20 cellular contexts compared by ENCODE assay signal in genomic region chr14:92760524-92760805, GRCh38. TPM values are rescaled to one million over a fixed set of nuclear protein-coding genes. Genes with fewer than 3 reads are reported as not detected.
DNase-seq lines count a peak whose midpoint lies in the region; ATAC-seq and TF ChIP-seq lines count a peak whose summit lies in the region.
"Had no signal": no experiment of that assay in that cellular context is flagged by ENCODE, and none has a peak within 500 bp of the region (broad histone marks: within the 10 kb centered on the region; RNA-seq: fewer than 3 reads in every experiment).

No MANE protein-coding gene starts in this region.

- no peak for TF ChIP-seq CTCF in activated CD8-positive, alpha-beta T cell treated with anti-CD3 and anti-CD28 coated beads for 36 hours (IDR thresholded peaks at IDR 0.05)
- no peak for TF ChIP-seq CTCF in psoas muscle (IDR thresholded peaks at IDR 0.05)

- H3K36me3 ChIP-seq in psoas muscle (ENCODE audit: insufficient read depth in 1 of 2, low read depth in 1 of 2), result no peaks in the 10 kb centered on the region
- H3K36me3 ChIP-seq: vagina had no signal

- WGBS in psoas muscle, 3 donors, result 83 to 90% (median 86%) methylated on average over 7 of the region's 7 CpGs

- H3K4me1 ChIP-seq in psoas muscle, result no peaks in the 10 kb centered on the region
- H3K4me1 ChIP-seq: vagina had no signal

- H3K27me3 ChIP-seq in psoas muscle (ENCODE audit: insufficient read depth in 3 of 3, low read length in 2 of 3), result no peaks in the 10 kb centered on the region
- H3K27me3 ChIP-seq: vagina had no signal

- CTCF ChIA-PET in activated CD8-positive, alpha-beta T cell treated with anti-CD3 and anti-CD28 coated beads for 36 hours (lab: Charles Lee), result no interaction called here

- H3K4me1 Mint-ChIP-seq in activated CD8-positive, alpha-beta T cell treated with anti-CD3 and anti-CD28 coated beads for 36 hours (ENCODE audit: low read depth), result peaks cover 24% of the 10 kb centered on the region

- intact Hi-C loops in activated CD8-positive, alpha-beta T cell treated with anti-CD3 and anti-CD28 coated beads for 36 hours (cut with micrococcal nuclease), result no loop called here
- intact Hi-C loops in psoas muscle (cut with DNase I), result no loop called here

- no peak overlapping the region for H3K4me3 Mint-ChIP-seq in activated CD8-positive, alpha-beta T cell treated with anti-CD3 and anti-CD28 coated beads for 36 hours
- H3K4me3 Mint-ChIP-seq: CD4-positive, alpha-beta T cell had no signal

- POLR2A ChIA-PET in activated CD8-positive, alpha-beta T cell treated with anti-CD3 and anti-CD28 coated beads for 36 hours (lab: Charles Lee), result no interaction called here

- DNase-seq in A172 (ENCODE audit: low spot score), result peak; percentile 14
- peak; percentile 58 for DNase-seq in Daoy (ENCODE audit: low read depth)
- DNase-seq in activated CD8-positive, alpha-beta T cell treated with anti-CD3 and anti-CD28 coated beads for 36 hours, result no peak
- DNase-seq in kidney tubule cell (ENCODE audit: low spot score), result peak; percentile 75
- DNase-seq in psoas muscle, result no peak
- no peak for DNase-seq in DMS79 (lab: John Stamatoyannopoulos, UW)
- no peak for DNase-seq in activated gamma-delta T cell (lab: John Stamatoyannopoulos, UW)
- DNase-seq in NCI-H2107 treated with DMSO at 0.1 percent for 48 hours (lab: John Stamatoyannopoulos, UW; ENCODE audit: unreplicated experiment), result no peak
- DNase-seq: amniotic stem cell; caudate nucleus; CD4-positive, alpha-beta T cell; DMS53; erythroblast; foreskin melanocyte; NCI-H2081 treated with DMSO at 0.1 percent for 48 hours; NK-92 treated with Interleukin-12 subunit alpha and Interleukin-12 subunit beta, amount 100 ng/mL, for 24 hours; nucleus accumbens; stimulated activated CD4-positive, alpha-beta T cell treated with anti-CD3 and anti-CD28 coated beads, Interleukin-12 subunit alpha, Interleukin-12 subunit beta, amount 100 ng/mL, for 4 hours had no signal

- H3K4me3 ChIP-seq in psoas muscle, result no peak overlapping the region
- H3K4me3 ChIP-seq: SK-N-MC, vagina had no signal

- no peak overlapping the region for H3K27ac ChIP-seq in psoas muscle
- H3K27ac ChIP-seq: SK-N-MC, vagina had no signal

- H3K27ac Mint-ChIP-seq in activated CD8-positive, alpha-beta T cell treated with anti-CD3 and anti-CD28 coated beads for 36 hours, result peak overlapping the region; percentile 76
- H3K27ac Mint-ChIP-seq: CD4-positive, alpha-beta T cell had no signal

- no peaks in the 10 kb centered on the region for H3K9me3 Mint-ChIP-seq in activated CD8-positive, alpha-beta T cell treated with anti-CD3 and anti-CD28 coated beads for 36 hours
- H3K9me3 Mint-ChIP-seq: CD4-positive, alpha-beta T cell had no signal

- H3K36me3 Mint-ChIP-seq in activated CD8-positive, alpha-beta T cell treated with anti-CD3 and anti-CD28 coated beads for 36 hours (ENCODE audit: low read depth), result no peaks in the 10 kb centered on the region

- H3K9me3 ChIP-seq in psoas muscle, result no peaks in the 10 kb centered on the region
- H3K9me3 ChIP-seq: vagina had no signal

- no peak for ATAC-seq in activated CD8-positive, alpha-beta T cell treated with anti-CD3 and anti-CD28 coated beads for 36 hours
- ATAC-seq in psoas muscle, result no peak

- peaks cover 19% of the 10 kb centered on the region for H3K27me3 Mint-ChIP-seq in activated CD8-positive, alpha-beta T cell treated with anti-CD3 and anti-CD28 coated beads for 36 hours
- H3K27me3 Mint-ChIP-seq: CD4-positive, alpha-beta T cell had no signal

RNA-seq across cellular contexts. Expression of gene LGMN, which starts 12.0 kb away (rescaled TPM):
- 13.0 and 21.3 TPM in 2 replicates for total RNA-seq in A172 (2014; rRNA removed; shearing (Covaris generic))
- 66.5 and 92.5 TPM in 2 replicates for total RNA-seq in Daoy (2014; rRNA removed; shearing (Covaris generic))
- total RNA-seq in activated CD8-positive, alpha-beta T cell treated with anti-CD3 and anti-CD28 coated beads for 36 hours, result 1 to 10 TPM; 2.1 to 2.3 TPM
- 10 to 100 TPM; 37.4 to 56.8 (median 55.5) TPM for total RNA-seq in psoas muscle
- polyA plus RNA-seq in psoas muscle, result 10 to 100 TPM; 27.2 to 49.3 (median 37.1) TPM

RNA-seq across cellular contexts. Expression of gene GOLGA5, which starts 33.6 kb away (rescaled TPM):
- total RNA-seq in A172 (2014; rRNA removed; shearing (Covaris generic)), result 24.7 and 28.1 TPM in 2 replicates
- total RNA-seq in Daoy (2014; rRNA removed; shearing (Covaris generic)), result 35.5 and 42.6 TPM in 2 replicates
- 10 to 100 TPM; 12.9 to 13.3 TPM for total RNA-seq in activated CD8-positive, alpha-beta T cell treated with anti-CD3 and anti-CD28 coated beads for 36 hours
- total RNA-seq in psoas muscle, result 10 to 100 TPM; 19.8 to 27.7 (median 25.1) TPM
- 10 to 100 TPM; 23.4 to 59.1 (median 23.4) TPM for polyA plus RNA-seq in psoas muscle

Comparison
In these comparisons a context has a peak if more than half of its experiments do, and no peak if none do; other contexts are left out.
1. DNase-seq: peak in A172 (single experiment), Daoy (single experiment) and kidney tubule cell (single experiment); none in activated CD8-positive, alpha-beta T cell treated with anti-CD3 and anti-CD28 coated beads for 36 hours (single experiment), psoas muscle (0 of 2), DMS79 (single experiment), activated gamma-delta T cell (single experiment) and NCI-H2107 treated with DMSO at 0.1 percent for 48 hours (single experiment).